ENCODE assay signal across 8 cellular contexts in genomic region chr22:35350539-35351503, GRCh38. TPM values are rescaled to one million over a fixed set of nuclear protein-coding genes. Genes with fewer than 3 reads are reported as not detected.
A peak's percentile ranks its signal among the peaks of the same experiment; 100 is the strongest.
DNase-seq lines count a peak whose midpoint lies in the region; ATAC-seq, FAIRE-seq and TF ChIP-seq lines count a peak whose summit lies in the region.

No MANE protein-coding gene starts in this region.

- H3K27me3 ChIP-seq in AG04450 (ENCODE audit: control insufficient read depth, insufficient read depth, low read length) = no peaks in the 10 kb centered on the region
- H3K27me3 ChIP-seq in keratinocyte (ENCODE audit: control insufficient read depth, extremely low read depth, insufficient read depth, low read length) = no peaks in the 10 kb centered on the region

- peak overlapping the region; percentile 78 for H3K27ac Mint-ChIP-seq in central memory CD8-positive, alpha-beta T cell (ENCODE audit: low read depth)

- H4K20me1 ChIP-seq in keratinocyte (ENCODE audit: control insufficient read depth, extremely low read depth, insufficient read depth, low read length) = no peaks in the 10 kb centered on the region

- ATAC-seq in GM18907 (IDR thresholded peaks at IDR 0.05; ENCODE audit: unreplicated experiment) (peak; percentile 75), HG03196 (IDR thresholded peaks at IDR 0.05; ENCODE audit: unreplicated experiment) (peak; percentile 68)
- peak; percentile 90 for ATAC-seq in central memory CD8-positive, alpha-beta T cell (replicated peaks; ENCODE audit: extremely low read depth, poor library complexity, severe bottlenecking)

- H3K27ac ChIP-seq in AG04450 (ENCODE audit: low read depth, low read length) (peak overlapping the region; percentile 48), keratinocyte (ENCODE audit: control insufficient read depth, insufficient read depth, low read length) (peak overlapping the region; percentile 54)

- peaks cover 10% of the 10 kb centered on the region for H3K4me1 ChIP-seq in keratinocyte (ENCODE audit: control insufficient read depth, extremely low read depth, insufficient read depth, low read length)

- H3K9me1 ChIP-seq in keratinocyte (ENCODE audit: control insufficient read depth, extremely low read depth, insufficient read depth, low read length) = no peaks in the 10 kb centered on the region

- POLR2A ChIA-PET in AG04450 (lab: Yijun Ruan, JAX) = interaction anchor here (0.5 to 1.4 kb wide), 9 partner anchors 13 to 355 kb away, joined by 3 to 20 read pairs (median 4); partner anchors contain the start of genes HMOX1 and TOM1

- H3K4me2 ChIP-seq in keratinocyte (ENCODE audit: control insufficient read depth, extremely low read depth, insufficient read depth, low read depth, low read length) = peak overlapping the region; percentile 99

- peaks cover 0 to 2% of the 10 kb centered on the region in 2 experiments for H3K36me3 ChIP-seq in keratinocyte (ENCODE audit: control insufficient read depth in 2 of 2, extremely low read depth in 1 of 2, insufficient read depth in 2 of 2, low read length in 2 of 2)

- FAIRE-seq in keratinocyte (lab: Jason Lieb, UNC) = peak; percentile 90

- no peaks in the 10 kb centered on the region; the same call in 1 of the 2 replicates for H3K9me3 ChIP-seq in AG04450 (ENCODE audit: control insufficient read depth, insufficient read depth, low read length)
- H3K9me3 ChIP-seq in keratinocyte (ENCODE audit: control insufficient read depth, low read depth, low read length) = no peaks in the 10 kb centered on the region

- H3K4me1 Mint-ChIP-seq in central memory CD8-positive, alpha-beta T cell = peaks cover 21% of the 10 kb centered on the region

- H2AFZ ChIP-seq in keratinocyte (ENCODE audit: control insufficient read depth, low read length) = peak overlapping the region; percentile 92

- CTCF ChIA-PET in AG04450 (lab: Charles Lee) = interaction anchor here (0.5 to 2.6 kb wide), 25 partner anchors 9 to 774 kb away, joined by 3 to 27 read pairs (median 3); no protein-coding TSS in a partner anchor

- no peaks in the 10 kb centered on the region for H3K9me3 Mint-ChIP-seq in central memory CD8-positive, alpha-beta T cell

- H3K79me2 ChIP-seq in keratinocyte (ENCODE audit: control insufficient read depth, insufficient read depth, low read length) = no peaks in the 10 kb centered on the region

- peak; percentile 74 for TF ChIP-seq CTCF in AG04450 (IDR thresholded peaks at IDR 0.05; ENCODE audit: low read depth, low read length)
- TF ChIP-seq CTCF in keratinocyte (optimal IDR thresholded peaks at IDR 0.05 in 1 of 3, IDR thresholded peaks at IDR 0.05 in 1 of 3, conservative IDR thresholded peaks at IDR 0.05 in 1 of 3; ENCODE audit: extremely low read depth in 1 of 3, insufficient read depth in 2 of 3, low read length in 3 of 3) = peak; percentile 61 to 98 (median 94)

- dilution Hi-C loops in keratinocyte (cut with MboI; ENCODE audit: extremely low pct_ligation_motif_present, low sequenced_read_pairs) = no loop called here

- peak overlapping the region; percentile 82 for H3K9ac ChIP-seq in keratinocyte (ENCODE audit: control insufficient read depth, extremely low read depth, insufficient read depth, low read length)

- H3K27me3 Mint-ChIP-seq in central memory CD8-positive, alpha-beta T cell = peaks cover 29% of the 10 kb centered on the region

- H3K36me3 Mint-ChIP-seq in central memory CD8-positive, alpha-beta T cell (ENCODE audit: insufficient read depth) = peaks cover 8% of the 10 kb centered on the region

- H3K4me3 ChIP-seq in AG04450 (ENCODE audit: low read depth, low read length) (peak overlapping the region; percentile 67), keratinocyte (ENCODE audit: control insufficient read depth in 2 of 3, extremely low read depth in 1 of 3, insufficient read depth in 2 of 3, low read depth in 1 of 3, low read length in 3 of 3) (peak overlapping the region; percentile 46 to 80 (median 71))

- peak overlapping the region; percentile 76 for H3K4me3 Mint-ChIP-seq in central memory CD8-positive, alpha-beta T cell

- DNase-seq in AG04450 (ENCODE audit: low read depth, low spot score) (peak; percentile 85), NCI-H226 (peak; percentile 66), keratinocyte (ENCODE audit: low read depth, low spot score) (peak; percentile 77)
- peak; percentile 72 for DNase-seq in activated CD4-positive, CD25-positive, alpha-beta regulatory T cell treated with anti-CD3 and anti-CD28 coated beads, Interleukin-2, amount 50 U/mL, for 16 hours (ENCODE audit: low read depth, low spot score)
- DNase-seq in central memory CD8-positive, alpha-beta T cell (ENCODE audit: low spot score in 2 of 2) = peak; percentile 70 to 73
- peak; percentile 79 for DNase-seq in stimulated activated CD4-positive, alpha-beta T cell treated with anti-CD3 and anti-CD28 coated beads, Interleukin-12 subunit alpha, Interleukin-12 subunit beta, amount 100 ng/mL, for 4 hours

RNA-seq across cellular contexts. Expression of gene HMOX1, which starts 30.1 kb away (rescaled TPM):
- 55.2 and 69.7 TPM in 2 replicates for polyA plus RNA-seq in AG04450 (2011; rRNA removed)
- polyA minus RNA-seq in AG04450 (2011; rRNA and poly(A)+ RNA removed) = 32.3 and 36.2 TPM in 2 replicates
- 1.5 to 4.5 TPM (median 2.5 TPM) in 3 replicates for polyA plus RNA-seq in keratinocyte
- 12.7 TPM for polyA plus RNA-seq in keratinocyte (2011; ENCODE audit: low read depth)
- polyA plus RNA-seq in keratinocyte (2011; cell fraction: cytosol; rRNA removed) = 2.9 and 3.4 TPM in 2 replicates
- 4.1 and 4.6 TPM in 2 replicates for polyA plus RNA-seq in keratinocyte (2011; cell fraction: nucleus; rRNA removed)
- polyA plus RNA-seq in keratinocyte (2012; ENCODE audit: low replicate concordance) = 4.4 and 98.2 TPM in 2 replicates
- 1.4 to 6.3 TPM (median 1.9 TPM) in 3 replicates for polyA minus RNA-seq in keratinocyte
- 2.3 TPM for polyA minus RNA-seq in keratinocyte (2011; cell fraction: cytosol; rRNA and poly(A)+ RNA removed)
- 2.9 and 5.5 TPM in 2 replicates for polyA minus RNA-seq in keratinocyte (2011; cell fraction: nucleus; rRNA and poly(A)+ RNA removed)

RNA-seq across cellular contexts. Expression of gene MCM5, which starts 49.1 kb away (rescaled TPM):
- polyA plus RNA-seq in AG04450 (2011; rRNA removed) = 12.0 and 15.0 TPM in 2 replicates
- 31.5 and 33.5 TPM in 2 replicates for polyA minus RNA-seq in AG04450 (2011; rRNA and poly(A)+ RNA removed)
- 10.6 to 31.1 TPM (median 24.4 TPM) in 3 replicates for polyA plus RNA-seq in keratinocyte
- 2.7 TPM for polyA plus RNA-seq in keratinocyte (2011; ENCODE audit: low read depth)
- 6.5 and 9.5 TPM in 2 replicates for polyA plus RNA-seq in keratinocyte (2011; cell fraction: cytosol; rRNA removed)
- 10.3 and 13.1 TPM in 2 replicates for polyA plus RNA-seq in keratinocyte (2011; cell fraction: nucleus; rRNA removed)
- 3.2 and 38.1 TPM in 2 replicates for polyA plus RNA-seq in keratinocyte (2012; ENCODE audit: low replicate concordance)
- 22.6 to 45.8 TPM (median 45.6 TPM) in 3 replicates for polyA minus RNA-seq in keratinocyte
- polyA minus RNA-seq in keratinocyte (2011; cell fraction: cytosol; rRNA and poly(A)+ RNA removed) = 17.8 TPM
- polyA minus RNA-seq in keratinocyte (2011; cell fraction: nucleus; rRNA and poly(A)+ RNA removed) = 14.0 and 14.7 TPM in 2 replicates

RNA-seq across cellular contexts. Expression of gene TOM1, which starts 51.1 kb away (rescaled TPM):
- 40.0 and 57.2 TPM in 2 replicates for polyA plus RNA-seq in AG04450 (2011; rRNA removed)
- 75.6 and 111 TPM in 2 replicates for polyA minus RNA-seq in AG04450 (2011; rRNA and poly(A)+ RNA removed)
- polyA plus RNA-seq in keratinocyte = 17.4 to 32.5 TPM (median 18.3 TPM) in 3 replicates
- 38.2 TPM for polyA plus RNA-seq in keratinocyte (2011; ENCODE audit: low read depth)
- polyA plus RNA-seq in keratinocyte (2011; cell fraction: cytosol; rRNA removed) = 22.5 and 30.3 TPM in 2 replicates
- 32.1 and 38.9 TPM in 2 replicates for polyA plus RNA-seq in keratinocyte (2011; cell fraction: nucleus; rRNA removed)
- 11.5 and 46.8 TPM in 2 replicates for polyA plus RNA-seq in keratinocyte (2012; ENCODE audit: low replicate concordance)
- 33.9 to 70.0 TPM (median 46.7 TPM) in 3 replicates for polyA minus RNA-seq in keratinocyte
- 24.4 TPM for polyA minus RNA-seq in keratinocyte (2011; cell fraction: cytosol; rRNA and poly(A)+ RNA removed)
- polyA minus RNA-seq in keratinocyte (2011; cell fraction: nucleus; rRNA and poly(A)+ RNA removed) = 17.6 and 30.5 TPM in 2 replicates

Comparison
In these comparisons a context has a peak if more than half of its experiments do, and no peak if none do; other contexts are left out.
1. Peak in every context shown above with its lines: DNase-seq, ATAC-seq, H3K4me3 ChIP-seq and H3K27ac ChIP-seq.